In genomic region chr16:58459344-58460218, GRCh38 we compare ENCODE assay signal across 8 cellular contexts. TPM values are rescaled to one million over a fixed set of nuclear protein-coding genes. Genes with fewer than 3 reads are reported as not detected.
DNase-seq lines count a peak whose midpoint lies in the region; ATAC-seq, FAIRE-seq and TF ChIP-seq lines count a peak whose summit lies in the region.

No MANE protein-coding gene starts in this region.

- no peak overlapping the region for H3K4me3 ChIP-seq in A549
- no peak overlapping the region for H3K4me3 ChIP-seq in kidney epithelial cell (ENCODE audit: low read depth, low read length)
- H3K4me3 ChIP-seq in MM.1S (ENCODE audit: low read length): no peak overlapping the region

- CTCF ChIA-PET in A549 (lab: Yijun Ruan, JAX): interaction anchor here (0.7 to 1.3 kb wide), 8 partner anchors 14 to 132 kb away, joined by 3 to 7 read pairs (median 3); no protein-coding TSS in a partner anchor

- H3K27ac ChIP-seq in A549 (peak overlapping the region; percentile 56 to 74), MM.1S (ENCODE audit: low read length) (no peak overlapping the region)

- no peaks in the 10 kb centered on the region for H3K9me3 Mint-ChIP-seq in activated T-helper 1 cell treated with anti-CD3 and anti-CD28 coated beads, Interleukin-12 subunit alpha, Interleukin-12 subunit beta, Interleukin-2, Interleukin-4 antibody, amounts not matched to agents 30 ng/mL and 10 ng/mL and 1 ng/mL, durations not matched to agents 14 hours and 24 hours and 36 hours

- H3K4me2 ChIP-seq in A549 (peak overlapping the region; percentile 52), MM.1S (ENCODE audit: low read depth, low read length) (no peak overlapping the region)

- no peak overlapping the region for H3K4me3 Mint-ChIP-seq in activated T-helper 1 cell treated with anti-CD3 and anti-CD28 coated beads, Interleukin-12 subunit alpha, Interleukin-12 subunit beta, Interleukin-2, Interleukin-4 antibody, amounts not matched to agents 30 ng/mL and 10 ng/mL and 1 ng/mL, durations not matched to agents 14 hours and 24 hours and 36 hours

- POLR2A ChIA-PET in A549 (lab: Yijun Ruan, JAX): no interaction called here

- peak; percentile 68 to 75 for DNase-seq in A549 (ENCODE audit: low read depth in 1 of 2, low spot score in 1 of 2)
- peak; percentile 30 for DNase-seq in activated T-helper 1 cell treated with anti-CD3 and anti-CD28 coated beads, Interleukin-12 subunit alpha, Interleukin-12 subunit beta, Interleukin-2, Interleukin-4 antibody, amounts not matched to agents 30 ng/mL and 10 ng/mL and 1 ng/mL, durations not matched to agents 14 hours and 24 hours and 36 hours (ENCODE audit: low spot score)
- peak; percentile 85 for DNase-seq in kidney epithelial cell (ENCODE audit: low read depth)
- DNase-seq in MM.1S: no peak
- DNase-seq in NCI-H2081 (lab: John Stamatoyannopoulos, UW): no peak
- no peak for DNase-seq in amygdala (lab: John Stamatoyannopoulos, UW)

- no peak for FAIRE-seq in A549 (lab: Jason Lieb, UNC)

- no peak for TF ChIP-seq EP300 in A549 (IDR thresholded peaks at IDR 0.05)

- H3K79me2 ChIP-seq in MM.1S (ENCODE audit: low read length): no peaks in the 10 kb centered on the region

- no peak overlapping the region for H3K9ac ChIP-seq in MM.1S (ENCODE audit: low read length)

- H3K9me2 ChIP-seq in MM.1S (replicated peaks; ENCODE audit: insufficient read depth, low read length): no peaks in the 10 kb centered on the region

- H2AFZ ChIP-seq in MM.1S (ENCODE audit: low read length): no peak overlapping the region

- ATAC-seq in A549 (peak in 1 of 2 experiments; percentile 51; a peak in 3 of 6 replicates), HG02610 (IDR thresholded peaks at IDR 0.05; ENCODE audit: unreplicated experiment) (peak; percentile 57), GM19035 (IDR thresholded peaks at IDR 0.05; ENCODE audit: unreplicated experiment) (no peak)

- peak overlapping the region; percentile 62 for H3K27ac Mint-ChIP-seq in activated T-helper 1 cell treated with anti-CD3 and anti-CD28 coated beads, Interleukin-12 subunit alpha, Interleukin-12 subunit beta, Interleukin-2, Interleukin-4 antibody, amounts not matched to agents 30 ng/mL and 10 ng/mL and 1 ng/mL, durations not matched to agents 14 hours and 24 hours and 36 hours

- no peaks in the 10 kb centered on the region for H4K20me1 ChIP-seq in MM.1S (ENCODE audit: insufficient read depth, low read length)

- H3K4me1 ChIP-seq in A549 (peaks cover 52% of the 10 kb centered on the region), MM.1S (ENCODE audit: low read length) (no peaks in the 10 kb centered on the region)

- no peaks in the 10 kb centered on the region for H3K36me3 Mint-ChIP-seq in activated T-helper 1 cell treated with anti-CD3 and anti-CD28 coated beads, Interleukin-12 subunit alpha, Interleukin-12 subunit beta, Interleukin-2, Interleukin-4 antibody, amounts not matched to agents 30 ng/mL and 10 ng/mL and 1 ng/mL, durations not matched to agents 14 hours and 24 hours and 36 hours (ENCODE audit: low read depth)

- TF ChIP-seq POLR2A in A549 (IDR thresholded peaks at IDR 0.05; ENCODE audit: low read length): no peak

- intact Hi-C loops in activated T-helper 1 cell treated with anti-CD3 and anti-CD28 coated beads, Interleukin-12 subunit alpha, Interleukin-12 subunit beta, Interleukin-2, Interleukin-4 antibody, amounts not matched to agents 30 ng/mL and 10 ng/mL and 1 ng/mL, durations not matched to agents 14 hours and 24 hours and 36 hours (cut with micrococcal nuclease): loop anchor here (2.0 kb wide), 1 partner anchor 67 kb away; the partner anchor contains the start of gene GINS3

- WGBS in A549 (ENCODE audit: missing lambda C conversion rate): 76% methylated on average over 9 of the region's 9 CpGs

- H3K36me3 ChIP-seq in kidney epithelial cell (ENCODE audit: control insufficient read depth, insufficient read depth, low read length) (no peaks in the 10 kb centered on the region), MM.1S (replicated peaks; ENCODE audit: insufficient read depth, low read length) (no peaks in the 10 kb centered on the region)

- TF ChIP-seq CTCF in A549 (IDR thresholded peaks at IDR 0.05): no peak
- TF ChIP-seq CTCF in kidney epithelial cell (IDR thresholded peaks at IDR 0.05; ENCODE audit: insufficient read depth, low read length, poor library complexity, severe bottlenecking): no peak
- TF ChIP-seq CTCF in MM.1S (IDR thresholded peaks at IDR 0.05; ENCODE audit: low read length): no peak

- no peak for TF ChIP-seq RAD21 in A549 (conservative IDR thresholded peaks at IDR 0.05 in 1 of 2, IDR thresholded peaks at IDR 0.05 in 1 of 2)

- H3F3A ChIP-seq in MM.1S (ENCODE audit: insufficient read depth, low read length): no peaks in the 10 kb centered on the region

- peaks cover 10% of the 10 kb centered on the region for H3K4me1 Mint-ChIP-seq in activated T-helper 1 cell treated with anti-CD3 and anti-CD28 coated beads, Interleukin-12 subunit alpha, Interleukin-12 subunit beta, Interleukin-2, Interleukin-4 antibody, amounts not matched to agents 30 ng/mL and 10 ng/mL and 1 ng/mL, durations not matched to agents 14 hours and 24 hours and 36 hours (ENCODE audit: low read depth)

- H3K9me3 ChIP-seq in A549 (no peaks in the 10 kb centered on the region), MM.1S (replicated peaks; ENCODE audit: insufficient read depth, low read length) (no peaks in the 10 kb centered on the region)

- peaks cover 30% of the 10 kb centered on the region for H3K27me3 Mint-ChIP-seq in activated T-helper 1 cell treated with anti-CD3 and anti-CD28 coated beads, Interleukin-12 subunit alpha, Interleukin-12 subunit beta, Interleukin-2, Interleukin-4 antibody, amounts not matched to agents 30 ng/mL and 10 ng/mL and 1 ng/mL, durations not matched to agents 14 hours and 24 hours and 36 hours (ENCODE audit: insufficient read depth)

- H3K27me3 ChIP-seq in kidney epithelial cell (ENCODE audit: control insufficient read depth, insufficient read depth, low read length) (peaks cover 15% of the 10 kb centered on the region), MM.1S (replicated peaks; ENCODE audit: insufficient read depth, low read length) (peaks cover 14% of the 10 kb centered on the region)

TF ChIP-seq in A549, 52 proteins besides CTCF, POLR2A, EP300 and RAD21 (continues in another document):
- TF ChIP-seq JUNB (IDR thresholded peaks at IDR 0.05): peak; percentile 38; the same call in 1 of the 2 replicates
- no peak for TF ChIP-seq REST (IDR thresholded peaks at IDR 0.05)
- no peak for TF ChIP-seq ZFP36 (IDR thresholded peaks at IDR 0.05; ENCODE audit: borderline replicate concordance, partially characterized antibody)
- peak; percentile 82 for TF ChIP-seq USF2 (IDR thresholded peaks at IDR 0.05)
- TF ChIP-seq FOSL2 (IDR thresholded peaks at IDR 0.05): peak; percentile 59
- TF ChIP-seq FOSL2 (CRISPR knock-in tag; IDR thresholded peaks at IDR 0.05): peak; percentile 88

RNA-seq across cellular contexts. Expression of gene NDRG4, which starts 40.4 kb away (rescaled TPM):
- polyA plus RNA-seq in A549 (2011; rRNA removed): 8.1 and 10.8 TPM in 2 replicates
- 14.4 and 20.8 TPM in 2 replicates for polyA plus RNA-seq in A549 (2012; cell fraction: cytosol; rRNA removed)
- 44.1 and 54.8 TPM in 2 replicates for polyA plus RNA-seq in A549 (2012; cell fraction: nucleus; rRNA removed)
- 16.3 to 22.8 TPM (median 21.3 TPM) in 3 replicates for polyA plus RNA-seq in A549 (2017; fragmentation: RNase III; extraction: RNeasy Plus Mini Kit Qiagen cat#74134 plus additional on column Dnase treatment)
- 20.3 and 29.0 TPM in 2 replicates for polyA minus RNA-seq in A549 (2011; rRNA and poly(A)+ RNA removed)
- 1.5 and 1.7 TPM in 2 replicates for total RNA-seq in activated T-helper 1 cell treated with anti-CD3 and anti-CD28 coated beads, Interleukin-12 subunit alpha, Interleukin-12 subunit beta, Interleukin-2, Interleukin-4 antibody, amounts not matched to agents 30 ng/mL and 10 ng/mL and 1 ng/mL, durations not matched to agents 14 hours and 24 hours and 36 hours
- 30.1 and 38.7 TPM in 2 replicates for total RNA-seq in kidney epithelial cell

RNA-seq across cellular contexts. Expression of gene SETD6, which starts 55.7 kb away (rescaled TPM):
- polyA plus RNA-seq in A549 (2011; rRNA removed) (16.5 and 19.2 TPM in 2 replicates), A549 (2017; fragmentation: RNase III; extraction: RNeasy Plus Mini Kit Qiagen cat#74134 plus additional on column Dnase treatment) (24.9 to 30.4 TPM (median 27.5 TPM) in 3 replicates)
- polyA plus RNA-seq in A549 (2012; cell fraction: cytosol; rRNA removed): 18.4 and 19.7 TPM in 2 replicates
- polyA plus RNA-seq in A549 (2012; cell fraction: nucleus; rRNA removed): 60.4 and 73.2 TPM in 2 replicates
- polyA minus RNA-seq in A549 (2011; rRNA and poly(A)+ RNA removed): 8.9 and 12.1 TPM in 2 replicates
- total RNA-seq in activated T-helper 1 cell treated with anti-CD3 and anti-CD28 coated beads, Interleukin-12 subunit alpha, Interleukin-12 subunit beta, Interleukin-2, Interleukin-4 antibody, amounts not matched to agents 30 ng/mL and 10 ng/mL and 1 ng/mL, durations not matched to agents 14 hours and 24 hours and 36 hours: 32.1 and 34.9 TPM in 2 replicates
- total RNA-seq in kidney epithelial cell: 12.5 and 32.1 TPM in 2 replicates

Comparison
In these comparisons a context has a peak if more than half of its experiments do, and no peak if none do; other contexts are left out.
1. DNase-seq: peak in A549 (2 of 2), activated T-helper 1 cell treated with anti-CD3 and anti-CD28 coated beads, Interleukin-12 subunit alpha, Interleukin-12 subunit beta, Interleukin-2, Interleukin-4 antibody, amounts not matched to agents 30 ng/mL and 10 ng/mL and 1 ng/mL, durations not matched to agents 14 hours and 24 hours and 36 hours (single experiment) and kidney epithelial cell (single experiment); none in MM.1S (single experiment), NCI-H2081 (0 of 2) and amygdala (0 of 56).
2. RNA of gene NDRG4, which starts 40.4 kb away (total RNA-seq): 30.1 to 38.7 TPM in kidney epithelial cell; 1.5 to 1.7 TPM in activated T-helper 1 cell treated with anti-CD3 and anti-CD28 coated beads, Interleukin-12 subunit alpha, Interleukin-12 subunit beta, Interleukin-2, Interleukin-4 antibody, amounts not matched to agents 30 ng/mL and 10 ng/mL and 1 ng/mL, durations not matched to agents 14 hours and 24 hours and 36 hours; every median in the first group is over 10 times any median in the second.